ENCODE assay signal across 8 cellular contexts in genomic region chr14:20306079-20306423, GRCh38. TPM values are rescaled to one million over a fixed set of nuclear protein-coding genes. Genes with fewer than 3 reads are reported as not detected.
A peak's percentile ranks its signal among the peaks of the same experiment; 100 is the strongest.
DNase-seq lines count a peak whose midpoint lies in the region; ATAC-seq and TF ChIP-seq lines count a peak whose summit lies in the region.

No MANE protein-coding gene starts in this region.

- TF ChIP-seq CTCF in WERI-Rb-1 (IDR thresholded peaks at IDR 0.05; ENCODE audit: low read depth, low read length) (no peak), thoracic aorta (IDR thresholded peaks at IDR 0.05) (no peak)

- ATAC-seq in activated T-cell treated with anti-CD3 and anti-CD28 coated beads, Interleukin-2, amount 50 U/mL, for 72 hours (replicated peaks in 1 of 2), result peak; percentile 7 to 17
- ATAC-seq in thoracic aorta (ENCODE audit: insufficient number of reproducible peaks, low FRiP score, low read depth), result no peak
- ATAC-seq in GM21447 (IDR thresholded peaks at IDR 0.05; ENCODE audit: unreplicated experiment), result no peak

- H3K79me1 ChIP-seq in trophoblast cell (ENCODE audit: low read length), result no peaks in the 10 kb centered on the region

- H3K27me3 Mint-ChIP-seq in activated T-cell treated with anti-CD3 and anti-CD28 coated beads, Interleukin-2, amount 50 U/mL, for 72 hours (ENCODE audit: low read depth), result no peaks in the 10 kb centered on the region
- peaks cover 6 to 9% (median 8%) of the 10 kb centered on the region in 3 donors for H3K27me3 Mint-ChIP-seq in immature natural killer cell (ENCODE audit: low read depth in 3 of 3)

- no peak overlapping the region for H2BK120ac ChIP-seq in trophoblast cell (ENCODE audit: insufficient read depth, low read length, poor library complexity)

- H4K91ac ChIP-seq in trophoblast cell (ENCODE audit: low read depth, low read length), result no peak overlapping the region

- H4K12ac ChIP-seq in trophoblast cell (ENCODE audit: low read depth, low read length), result no peak overlapping the region

- H2BK5ac ChIP-seq in trophoblast cell (ENCODE audit: low read depth, low read length, poor library complexity), result no peak overlapping the region

- H3K27me3 ChIP-seq in WERI-Rb-1 (ENCODE audit: insufficient read depth, low read depth, severe bottlenecking), result no peaks in the 10 kb centered on the region
- H3K27me3 ChIP-seq in thoracic aorta (replicated peaks; ENCODE audit: insufficient read depth), result no peaks in the 10 kb centered on the region
- H3K27me3 ChIP-seq in trophoblast cell (ENCODE audit: insufficient read depth, low read length), result no peaks in the 10 kb centered on the region

- DNase-seq in activated T-cell treated with anti-CD3 and anti-CD28 coated beads, Interleukin-2, amount 50 U/mL, for 72 hours, result no peak
- DNase-seq in activated T-cell treated with anti-CD3 and anti-CD28 coated beads, Interleukin-2, amount 50 U/mL, for 48 hours, result no peak
- no peak for DNase-seq in WERI-Rb-1
- no peak for DNase-seq in immature natural killer cell
- DNase-seq in thoracic aorta (ENCODE audit: low spot score), result no peak
- no peak for DNase-seq in C1 segment of cervical spinal cord (lab: John Stamatoyannopoulos, UW)
- DNase-seq in trophoblast cell, result no peak

- peaks cover 9 to 15% of the 10 kb centered on the region in 2 donors for H3K4me1 ChIP-seq in thoracic aorta (ENCODE audit: control insufficient read depth in 1 of 2, low read depth in 2 of 2)
- no peaks in the 10 kb centered on the region for H3K4me1 ChIP-seq in trophoblast cell (ENCODE audit: control insufficient read depth in 1 of 2, insufficient read depth in 2 of 2, low read length in 2 of 2)

- H3K27ac Mint-ChIP-seq in activated T-cell treated with anti-CD3 and anti-CD28 coated beads, Interleukin-2, amount 50 U/mL, for 72 hours, result peak overlapping the region; percentile 12
- H3K27ac Mint-ChIP-seq in immature natural killer cell, result peak overlapping the region; percentile 83 to 95 (median 90)

- H4K8ac ChIP-seq in trophoblast cell (ENCODE audit: low read depth, low read length), result no peak overlapping the region

- no peak overlapping the region for H2BK12ac ChIP-seq in trophoblast cell (ENCODE audit: low read length)

- H3K4ac ChIP-seq in trophoblast cell (ENCODE audit: low read depth, low read length), result no peak overlapping the region

- no peaks in the 10 kb centered on the region for H3K9me3 Mint-ChIP-seq in activated T-cell treated with anti-CD3 and anti-CD28 coated beads, Interleukin-2, amount 50 U/mL, for 72 hours
- no peaks in the 10 kb centered on the region for H3K9me3 Mint-ChIP-seq in immature natural killer cell

- H3K4me3 ChIP-seq in WERI-Rb-1 (ENCODE audit: low read depth, low read length) (peak overlapping the region; percentile 82), thoracic aorta (peak overlapping the region; percentile 89), trophoblast cell (ENCODE audit: low read depth, low read length) (no peak overlapping the region)

- H3K36me3 ChIP-seq in WERI-Rb-1 (no peaks in the 10 kb centered on the region), thoracic aorta (peaks cover 7% of the 10 kb centered on the region), trophoblast cell (ENCODE audit: control insufficient read depth in 1 of 2, insufficient read depth in 2 of 2, low read length in 2 of 2) (peaks cover 0 to 2% of the 10 kb centered on the region in 2 experiments)

- H3K36me3 Mint-ChIP-seq in activated T-cell treated with anti-CD3 and anti-CD28 coated beads, Interleukin-2, amount 50 U/mL, for 72 hours (ENCODE audit: insufficient read depth in 2 of 2), result peaks cover 1 to 4% of the 10 kb centered on the region in 2 donors
- H3K36me3 Mint-ChIP-seq in immature natural killer cell, result peaks cover 0 to 10% (median 5%) of the 10 kb centered on the region in 3 donors

- no peaks in the 10 kb centered on the region for H3K79me2 ChIP-seq in trophoblast cell (ENCODE audit: control insufficient read depth, insufficient read depth, low read length, poor library complexity)

- peaks cover 29% of the 10 kb centered on the region for H3K4me1 Mint-ChIP-seq in activated T-cell treated with anti-CD3 and anti-CD28 coated beads, Interleukin-2, amount 50 U/mL, for 72 hours (ENCODE audit: low read depth)
- H3K4me1 Mint-ChIP-seq in immature natural killer cell, result peaks cover 28 to 43% of the 10 kb centered on the region in 2 donors

- H3K18ac ChIP-seq in trophoblast cell (ENCODE audit: low read length), result no peak overlapping the region

- H3K14ac ChIP-seq in trophoblast cell (ENCODE audit: low read length), result no peak overlapping the region

- H3K9ac ChIP-seq in trophoblast cell (ENCODE audit: low read length), result no peak overlapping the region

- no CpG with 5 or more reads among the region's 1 CpG for WGBS in trophoblast cell (ENCODE audit: extremely low coverage, insufficient coverage, insufficient read length)

- no peak overlapping the region for H3K4me2 ChIP-seq in trophoblast cell (ENCODE audit: low read length)

- no peaks in the 10 kb centered on the region for H3K9me3 ChIP-seq in WERI-Rb-1 (ENCODE audit: severe bottlenecking)
- no peaks in the 10 kb centered on the region for H3K9me3 ChIP-seq in thoracic aorta
- no peaks in the 10 kb centered on the region for H3K9me3 ChIP-seq in trophoblast cell (ENCODE audit: insufficient read depth, low read depth, low read length)

- H2AFZ ChIP-seq in trophoblast cell (ENCODE audit: insufficient read depth, low read length, poor library complexity), result no peak overlapping the region

- no peak overlapping the region for H3K23ac ChIP-seq in trophoblast cell (ENCODE audit: low read length)

- H3K27ac ChIP-seq in WERI-Rb-1, result no peak overlapping the region
- no peak overlapping the region for H3K27ac ChIP-seq in thoracic aorta
- no peak overlapping the region for H3K27ac ChIP-seq in trophoblast cell (ENCODE audit: low read depth, low read length)

- peak overlapping the region; percentile 83 to 95 for H3K4me3 Mint-ChIP-seq in activated T-cell treated with anti-CD3 and anti-CD28 coated beads, Interleukin-2, amount 50 U/mL, for 72 hours
- H3K4me3 Mint-ChIP-seq in immature natural killer cell, result peak overlapping the region; percentile 91 to 96 (median 93)

- H2AK5ac ChIP-seq in trophoblast cell (ENCODE audit: low read length), result no peak overlapping the region

RNA-seq across cellular contexts. Expression of gene TTC5, which starts 0.3 kb away (rescaled TPM):
- total RNA-seq in activated T-cell treated with anti-CD3 and anti-CD28 coated beads, Interleukin-2, amount 50 U/mL, for 72 hours, result 10 to 100 TPM; 15.5 to 16.7 TPM
- 10 to 100 TPM; 24.3 to 42.4 (median 25.9) TPM for polyA plus RNA-seq in immature natural killer cell
- 10 to 100 TPM; 10.2 to 10.4 TPM for total RNA-seq in thoracic aorta
- polyA plus RNA-seq in trophoblast cell (2013), result 5.0 and 5.4 TPM in 2 replicates

RNA-seq across cellular contexts. Expression of gene CCNB1IP1, which starts 27.0 kb away (rescaled TPM):
- total RNA-seq in activated T-cell treated with anti-CD3 and anti-CD28 coated beads, Interleukin-2, amount 50 U/mL, for 72 hours, result 10 to 100 TPM; 73.4 to 89.9 TPM
- polyA plus RNA-seq in immature natural killer cell, result 10 to 100 TPM; 11.0 to 16.2 (median 14.9) TPM
- total RNA-seq in thoracic aorta, result 10 to 100 TPM; 47.7 to 60.3 TPM
- 56.3 and 57.3 TPM in 2 replicates for polyA plus RNA-seq in trophoblast cell (2013)

RNA-seq across cellular contexts. Expression of gene PARP2, which starts 37.4 kb away (rescaled TPM):
- 10 to 100 TPM; 31.1 to 39.5 TPM for total RNA-seq in activated T-cell treated with anti-CD3 and anti-CD28 coated beads, Interleukin-2, amount 50 U/mL, for 72 hours
- 10 to 100 TPM in 2 of 3 donors, 1 to 10 TPM in 1; 8.1 to 12.8 (median 10.4) TPM for polyA plus RNA-seq in immature natural killer cell
- 1 to 10 TPM; 3.9 to 5.8 TPM for total RNA-seq in thoracic aorta
- polyA plus RNA-seq in trophoblast cell (2013), result 26.8 and 27.1 TPM in 2 replicates

Comparison
In these comparisons a context has a peak if more than half of its experiments do, and no peak if none do; other contexts are left out.
1. ATAC-seq: peak in activated T-cell treated with anti-CD3 and anti-CD28 coated beads, Interleukin-2, amount 50 U/mL, for 72 hours (2 of 2); none in thoracic aorta (single experiment) and GM21447 (single experiment).
2. RNA of gene PARP2, which starts 37.4 kb away (total RNA-seq): 31.1 to 39.5 TPM in activated T-cell treated with anti-CD3 and anti-CD28 coated beads, Interleukin-2, amount 50 U/mL, for 72 hours; 3.9 to 5.8 TPM in thoracic aorta; every median in the first group is over 4 times any median in the second.